1 cellular context compared by ENCODE assay signal in the genomic region with DNA sequence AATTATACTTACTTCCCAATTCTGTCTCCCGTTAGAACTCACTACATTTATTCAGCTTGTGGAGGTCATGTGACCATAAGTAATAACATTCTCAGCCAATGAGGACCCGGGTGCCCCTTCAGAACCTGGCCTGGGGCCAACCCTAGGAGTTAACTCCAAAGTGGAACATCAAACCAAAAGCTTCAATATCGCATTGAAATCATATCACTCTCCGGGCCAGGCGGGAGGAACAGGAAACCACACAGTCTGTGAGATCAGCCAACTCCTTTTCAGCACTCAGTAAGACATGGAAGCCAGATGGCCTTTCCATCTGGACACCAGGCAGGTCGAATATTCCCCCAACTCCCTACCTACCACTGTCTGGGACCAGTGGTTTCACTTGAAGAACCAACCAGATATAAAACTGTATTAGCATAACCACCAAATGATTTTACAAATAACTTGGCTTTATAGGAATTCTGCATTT.
TF ChIP-seq lines count a peak whose summit lies in the region.

No MANE protein-coding gene starts in this region.

TF ChIP-seq in K562, 482 proteins besides CTCF, POLR2A, EP300 and RAD21 (continued from another document and continues in another):
- TF ChIP-seq, protein P1, sequence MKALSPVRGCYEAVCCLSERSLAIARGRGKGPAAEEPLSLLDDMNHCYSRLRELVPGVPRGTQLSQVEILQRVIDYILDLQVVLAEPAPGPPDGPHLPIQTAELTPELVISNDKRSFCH (CRISPR knock-in tag; IDR thresholded peaks at IDR 0.05) = no peak
- TF ChIP-seq, protein P1 (tag; IDR thresholded peaks at IDR 0.05) = 0 out of 2 replicates have a peak, but pooled peaks have one; percentile 37
- TF ChIP-seq, protein P2, sequence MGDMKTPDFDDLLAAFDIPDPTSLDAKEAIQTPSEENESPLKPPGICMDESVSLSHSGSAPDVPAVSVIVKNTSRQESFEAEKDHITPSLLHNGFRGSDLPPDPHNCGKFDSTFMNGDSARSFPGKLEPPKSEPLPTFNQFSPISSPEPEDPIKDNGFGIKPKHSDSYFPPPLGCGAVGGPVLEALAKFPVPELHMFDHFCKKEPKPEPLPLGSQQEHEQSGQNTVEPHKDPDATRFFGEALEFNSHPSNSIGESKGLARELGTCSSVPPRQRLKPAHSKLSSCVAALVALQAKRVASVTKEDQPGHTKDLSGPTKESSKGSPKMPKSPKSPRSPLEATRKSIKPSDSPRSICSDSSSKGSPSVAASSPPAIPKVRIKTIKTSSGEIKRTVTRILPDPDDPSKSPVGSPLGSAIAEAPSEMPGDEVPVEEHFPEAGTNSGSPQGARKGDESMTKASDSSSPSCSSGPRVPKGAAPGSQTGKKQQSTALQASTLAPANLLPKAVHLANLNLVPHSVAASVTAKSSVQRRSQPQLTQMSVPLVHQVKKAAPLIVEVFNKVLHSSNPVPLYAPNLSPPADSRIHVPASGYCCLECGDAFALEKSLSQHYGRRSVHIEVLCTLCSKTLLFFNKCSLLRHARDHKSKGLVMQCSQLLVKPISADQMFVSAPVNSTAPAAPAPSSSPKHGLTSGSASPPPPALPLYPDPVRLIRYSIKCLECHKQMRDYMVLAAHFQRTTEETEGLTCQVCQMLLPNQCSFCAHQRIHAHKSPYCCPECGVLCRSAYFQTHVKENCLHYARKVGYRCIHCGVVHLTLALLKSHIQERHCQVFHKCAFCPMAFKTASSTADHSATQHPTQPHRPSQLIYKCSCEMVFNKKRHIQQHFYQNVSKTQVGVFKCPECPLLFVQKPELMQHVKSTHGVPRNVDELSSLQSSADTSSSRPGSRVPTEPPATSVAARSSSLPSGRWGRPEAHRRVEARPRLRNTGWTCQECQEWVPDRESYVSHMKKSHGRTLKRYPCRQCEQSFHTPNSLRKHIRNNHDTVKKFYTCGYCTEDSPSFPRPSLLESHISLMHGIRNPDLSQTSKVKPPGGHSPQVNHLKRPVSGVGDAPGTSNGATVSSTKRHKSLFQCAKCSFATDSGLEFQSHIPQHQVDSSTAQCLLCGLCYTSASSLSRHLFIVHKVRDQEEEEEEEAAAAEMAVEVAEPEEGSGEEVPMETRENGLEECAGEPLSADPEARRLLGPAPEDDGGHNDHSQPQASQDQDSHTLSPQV (IDR thresholded peaks at IDR 0.05) = peak; percentile 80
- TF ChIP-seq SPI1 (IDR thresholded peaks at IDR 0.05; ENCODE audit: borderline replicate concordance, low read depth, low read length) (peak; percentile 62; the same call in 1 of the 2 replicates), CBFA2T2 (conservative IDR thresholded peaks at IDR 0.05) (peak; percentile 56), ZNF668 (CRISPR knock-in tag; IDR thresholded peaks at IDR 0.05) (no peak), L3MBTL2 (IDR thresholded peaks at IDR 0.05) (peak; percentile 61; the same call in 1 of the 2 replicates), TRIM24 (IDR thresholded peaks at IDR 0.05) (peak in 1 of 2 experiments; percentile 42; a peak in 2 of 4 replicates), MEF2D (tag; conservative IDR thresholded peaks at IDR 0.05; ENCODE audit: low read depth) (0 out of 2 replicates have a peak, but pooled peaks have one; percentile 32), USF1 (CRISPR knock-in tag; IDR thresholded peaks at IDR 0.05) (peak; percentile 85), PCBP1 (IDR thresholded peaks at IDR 0.05; ENCODE audit: low read depth, low read length, poor library complexity, severe bottlenecking) (no peak), PYGO2 (tag; IDR thresholded peaks at IDR 0.05) (no peak), NFIC (IDR thresholded peaks at IDR 0.05) (peak; percentile 99), ARID3B (CRISPR knock-in tag; IDR thresholded peaks at IDR 0.05; ENCODE audit: borderline replicate concordance) (no peak), ZBTB2 (IDR thresholded peaks at IDR 0.05) (peak; percentile 48; the same call in 1 of the 2 replicates), ZBTB17 (CRISPR knock-in tag; IDR thresholded peaks at IDR 0.05) (no peak), ZNF239 (CRISPR knock-in tag; IDR thresholded peaks at IDR 0.05) (0 out of 2 replicates have a peak, but pooled peaks have one; percentile 19), ZNF830 (CRISPR knock-in tag; IDR thresholded peaks at IDR 0.05) (0 out of 2 replicates have a peak, but pooled peaks have one; percentile 54), ARID1B (IDR thresholded peaks at IDR 0.05) (peak; percentile 63), NCOR1 (IDR thresholded peaks at IDR 0.05) (peak; percentile 29), BCL6 (CRISPR knock-in tag; IDR thresholded peaks at IDR 0.05) (no peak), ATF1 (CRISPR knock-in tag; IDR thresholded peaks at IDR 0.05) (no peak), ATF1 (tag; IDR thresholded peaks at IDR 0.05) (0 out of 2 replicates have a peak, but pooled peaks have one; percentile 24), SOX6 (IDR thresholded peaks at IDR 0.05) (0 out of 2 replicates have a peak, but pooled peaks have one; percentile 25), ZNF12 (CRISPR knock-in tag; IDR thresholded peaks at IDR 0.05) (no peak), SMAD1 (IDR thresholded peaks at IDR 0.05; ENCODE audit: low read depth, low read length, partially characterized antibody) (peak; percentile 82), CHAMP1 (IDR thresholded peaks at IDR 0.05) (0 out of 2 replicates have a peak, but pooled peaks have one; percentile 9), NFIX (CRISPR knock-in tag; IDR thresholded peaks at IDR 0.05; ENCODE audit: low read depth) (peak; percentile 74), HMBOX1 (IDR thresholded peaks at IDR 0.05) (peak; percentile 51; the same call in 1 of the 2 replicates), RNF2 (IDR thresholded peaks at IDR 0.05) (peak; percentile 71; the same call in 1 of the 2 replicates), EHMT2 (IDR thresholded peaks at IDR 0.05) (peak; percentile 45; the same call in 1 of the 2 replicates), PHB2 (IDR thresholded peaks at IDR 0.05; ENCODE audit: low read depth) (no peak), ZNF764 (CRISPR knock-in tag; IDR thresholded peaks at IDR 0.05; ENCODE audit: low read depth) (no peak), ZFP91 (CRISPR knock-in tag; IDR thresholded peaks at IDR 0.05) (0 out of 2 replicates have a peak, but pooled peaks have one; percentile 26)
- TF ChIP-seq, protein P3, sequence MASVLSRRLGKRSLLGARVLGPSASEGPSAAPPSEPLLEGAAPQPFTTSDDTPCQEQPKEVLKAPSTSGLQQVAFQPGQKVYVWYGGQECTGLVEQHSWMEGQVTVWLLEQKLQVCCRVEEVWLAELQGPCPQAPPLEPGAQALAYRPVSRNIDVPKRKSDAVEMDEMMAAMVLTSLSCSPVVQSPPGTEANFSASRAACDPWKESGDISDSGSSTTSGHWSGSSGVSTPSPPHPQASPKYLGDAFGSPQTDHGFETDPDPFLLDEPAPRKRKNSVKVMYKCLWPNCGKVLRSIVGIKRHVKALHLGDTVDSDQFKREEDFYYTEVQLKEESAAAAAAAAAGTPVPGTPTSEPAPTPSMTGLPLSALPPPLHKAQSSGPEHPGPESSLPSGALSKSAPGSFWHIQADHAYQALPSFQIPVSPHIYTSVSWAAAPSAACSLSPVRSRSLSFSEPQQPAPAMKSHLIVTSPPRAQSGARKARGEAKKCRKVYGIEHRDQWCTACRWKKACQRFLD (CRISPR knock-in tag; IDR thresholded peaks at IDR 0.05) = peak; percentile 80; the same call in 1 of the 2 replicates
- TF ChIP-seq, protein P4, sequence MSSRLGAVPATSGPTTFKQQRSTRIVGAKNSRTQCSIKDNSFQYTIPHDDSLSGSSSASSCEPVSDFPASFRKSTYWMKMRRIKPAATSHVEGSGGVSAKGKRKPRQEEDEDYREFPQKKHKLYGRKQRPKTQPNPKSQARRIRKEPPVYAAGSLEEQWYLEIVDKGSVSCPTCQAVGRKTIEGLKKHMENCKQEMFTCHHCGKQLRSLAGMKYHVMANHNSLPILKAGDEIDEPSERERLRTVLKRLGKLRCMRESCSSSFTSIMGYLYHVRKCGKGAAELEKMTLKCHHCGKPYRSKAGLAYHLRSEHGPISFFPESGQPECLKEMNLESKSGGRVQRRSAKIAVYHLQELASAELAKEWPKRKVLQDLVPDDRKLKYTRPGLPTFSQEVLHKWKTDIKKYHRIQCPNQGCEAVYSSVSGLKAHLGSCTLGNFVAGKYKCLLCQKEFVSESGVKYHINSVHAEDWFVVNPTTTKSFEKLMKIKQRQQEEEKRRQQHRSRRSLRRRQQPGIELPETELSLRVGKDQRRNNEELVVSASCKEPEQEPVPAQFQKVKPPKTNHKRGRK (tag; IDR thresholded peaks at IDR 0.05) = no peak
